1 cellular context compared by ENCODE assay signal in genomic region chr1:212635141-212635601, GRCh38.
TF ChIP-seq lines count a peak whose summit lies in the region.

No MANE protein-coding gene starts in this region.

TF ChIP-seq in K562, 482 proteins besides CTCF, POLR2A, EP300 and RAD21 (continued from another document):
- TF ChIP-seq RERE (CRISPR knock-in tag; IDR thresholded peaks at IDR 0.05; ENCODE audit: borderline replicate concordance) (0 out of 2 replicates have a peak, but pooled peaks have one; percentile 36), NRF1 (conservative IDR thresholded peaks at IDR 0.05 in 1 of 2, IDR thresholded peaks at IDR 0.05 in 1 of 2) (no peak), FOXJ2 (tag; IDR thresholded peaks at IDR 0.05) (0 out of 2 replicates have a peak, but pooled peaks have one; percentile 8), AFF4 (CRISPR knock-in tag; IDR thresholded peaks at IDR 0.05) (0 out of 2 replicates have a peak, but pooled peaks have one; percentile 12), CEBPG (CRISPR knock-in tag; IDR thresholded peaks at IDR 0.05) (no peak), CEBPG (tag; conservative IDR thresholded peaks at IDR 0.05 in 1 of 2, IDR thresholded peaks at IDR 0.05 in 1 of 2) (peak; percentile 62 to 77), SAFB (IDR thresholded peaks at IDR 0.05; ENCODE audit: borderline replicate concordance, low read depth, low read length) (no peak)
